In the genomic region with DNA sequence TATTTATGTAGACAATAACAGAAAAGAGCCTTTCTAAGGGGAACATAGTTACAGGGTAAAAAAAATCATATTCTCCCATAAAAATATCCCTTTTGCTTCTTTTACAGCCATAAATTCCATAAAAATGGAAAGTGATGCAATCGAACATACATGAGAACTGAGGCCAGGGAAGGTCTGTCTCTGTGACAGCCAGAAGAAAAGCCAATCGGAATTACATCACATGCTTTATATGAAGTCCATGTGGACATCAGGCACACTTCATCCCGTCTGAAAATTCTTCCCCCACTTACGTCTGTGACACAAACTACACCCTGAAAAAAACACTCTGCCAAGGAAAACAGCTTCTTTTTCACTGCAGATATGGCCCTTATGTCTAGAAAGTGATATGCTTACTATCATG, we compare ENCODE assay signal across 21 cellular contexts.
"Had no signal": no experiment of that assay in that cellular context is flagged by ENCODE, and none has a peak within 500 bp of the region (broad histone marks: within the 10 kb centered on the region; RNA-seq: fewer than 3 reads in every experiment).

No MANE protein-coding gene starts in this region.

- FAIRE-seq: TTC549 had no signal

- H3K27ac ChIP-seq: colonic mucosa, lower lobe of right lung, neural progenitor cell, psoas muscle, thyroid gland, vagina had no signal

- ATAC-seq: activated CD8-positive, alpha-beta T cell treated with anti-CD3 and anti-CD28 coated beads for 36 hours; esophagus mucosa; psoas muscle; stimulated activated effector memory CD8-positive, alpha-beta T cell treated with anti-CD3 and anti-CD28 coated beads, Interleukin-12 subunit alpha, Interleukin-12 subunit beta, amount 100 ng/mL, for 72 hours had no signal

- DNase-seq: activated B cell treated with CpG ODN at 0.5 μM for 24 hours; activated CD4-positive, alpha-beta T cell treated with anti-CD3 and anti-CD28 coated beads for 48 hours; activated CD8-positive, alpha-beta memory T cell treated with anti-CD3 and anti-CD28 coated beads, Interleukin-2, amount 50 U/mL, for 4 hours; activated CD8-positive, alpha-beta T cell treated with anti-CD3 and anti-CD28 coated beads for 36 hours; activated effector memory CD4-positive, alpha-beta T cell treated with anti-CD3 and anti-CD28 coated beads, Interleukin-2, amount 50 U/mL, for 16 hours; activated T-cell treated with anti-CD3 and anti-CD28 coated beads, Interleukin-2, amount 50 U/mL, for 48 hours; caudate nucleus; colonic mucosa; lower lobe of right lung; midbrain; psoas muscle; sigmoid colon; stimulated activated CD4-positive, alpha-beta T cell treated with anti-CD3 and anti-CD28 coated beads, Interleukin-12 subunit alpha, Interleukin-12 subunit beta, amount 100 ng/mL, for 4 hours; stimulated activated CD4-positive, alpha-beta T cell treated with anti-CD3 and anti-CD28 coated beads, Interleukin-2, amount 100 ng/mL, for 24 hours; T-helper 2 cell; thyroid gland had no signal

- H3K27me3 ChIP-seq: colonic mucosa, neural progenitor cell, sigmoid colon, thyroid gland, vagina had no signal

- H3K4me3 ChIP-seq: colonic mucosa, lower lobe of right lung, neural progenitor cell, psoas muscle, sigmoid colon, thyroid gland, vagina had no signal

- H3K36me3 ChIP-seq: colonic mucosa, lower lobe of right lung, neural progenitor cell, sigmoid colon, thyroid gland, vagina had no signal

- H3K9me3 ChIP-seq: colonic mucosa, lower lobe of right lung, psoas muscle, sigmoid colon, thyroid gland, vagina had no signal

- H3K4me1 ChIP-seq: colonic mucosa, lower lobe of right lung, neural progenitor cell, psoas muscle, thyroid gland, vagina had no signal
